Comparison of ENCODE assay signal across 12 cellular contexts in genomic region chrX:123108513-123109427, GRCh38.
"Had no signal": no experiment of that assay in that cellular context is flagged by ENCODE, and none has a peak within 500 bp of the region (broad histone marks: within the 10 kb centered on the region; RNA-seq: fewer than 3 reads in every experiment).

No MANE protein-coding gene starts in this region.

- DNase-seq: activated CD4-positive, alpha-beta memory T cell treated with anti-CD3 and anti-CD28 coated beads, Interleukin-2, amount 10 ng/mL, durations not matched to agents 7 days and 5 days; activated CD4-positive, alpha-beta T cell treated with anti-CD3 and anti-CD28 coated beads for 36 hours; caudate nucleus; effector CD8-positive, alpha-beta T cell; hypothalamus; lower lobe of right lung; stimulated activated CD4-positive, alpha-beta T cell treated with anti-CD3 and anti-CD28 coated beads, Interleukin-4, amount 100 ng/mL, for 4 hours; stimulated activated naive CD8-positive, alpha-beta T cell treated with anti-CD3 and anti-CD28 coated beads, Interleukin-15, amount 100 ng/mL, for 72 hours had no signal

- H3K27ac ChIP-seq: ascending aorta, coronary artery, lower lobe of right lung, thoracic aorta, VCaP had no signal
